35 cellular contexts compared by ENCODE assay signal in the genomic region with DNA sequence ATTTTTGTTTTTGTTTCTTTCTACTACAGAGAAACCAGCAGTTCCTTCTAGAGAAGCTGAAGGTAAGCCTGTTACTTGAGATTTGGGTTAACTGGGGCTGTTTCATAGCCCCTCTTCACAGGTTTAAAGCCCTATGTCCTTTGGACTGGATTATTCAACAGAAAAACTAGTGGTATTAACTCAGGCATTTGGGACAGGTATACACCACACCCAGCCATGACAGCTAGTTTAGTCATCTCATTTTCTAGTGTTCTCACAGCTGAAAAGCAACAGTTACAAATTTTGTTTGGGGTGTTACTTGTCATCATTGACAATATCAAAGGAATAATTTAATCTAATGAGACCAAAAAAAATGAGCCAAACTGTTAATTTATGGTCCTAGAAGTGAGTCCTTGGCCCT. TPM values are rescaled to one million over a fixed set of nuclear protein-coding genes. Genes with fewer than 3 reads are reported as not detected.
DNase-seq lines count a peak whose midpoint lies in the region; ATAC-seq, FAIRE-seq and TF ChIP-seq lines count a peak whose summit lies in the region.
"Had no signal": no experiment of that assay in that cellular context is flagged by ENCODE, and none has a peak within 500 bp of the region (broad histone marks: within the 10 kb centered on the region; RNA-seq: fewer than 3 reads in every experiment).

No MANE protein-coding gene starts in this region.

- DNase-seq in IMR-90 (no peak), keratinocyte (ENCODE audit: low read depth, low spot score) (peak; percentile 21), erythroblast (lab: John Stamatoyannopoulos, UW) (no peak), omental fat pad (ENCODE audit: low spot score) (no peak)
- DNase-seq: ACHN; activated CD4-positive, alpha-beta memory T cell treated with anti-CD3 and anti-CD28 coated beads, Interleukin-2, amount 10 ng/mL, durations not matched to agents 7 days and 5 days; activated CD4-positive, CD25-positive, alpha-beta regulatory T cell treated with anti-CD3 and anti-CD28 coated beads, Interleukin-2, amount 50 U/mL, for 72 hours; aorta; caudate nucleus; dermis blood vessel endothelial cell; DMS53; Karpas-422; left ventricle myocardium superior; naive thymus-derived CD4-positive, alpha-beta T cell; NCI-H1694; NCI-H510A treated with DMSO at 0.1 percent for 48 hours; NK-92 treated with Interleukin-12 subunit alpha and Interleukin-12 subunit beta, amount 100 ng/mL, for 24 hours; nucleus accumbens; small intestine; stimulated activated CD4-positive, alpha-beta T cell treated with anti-CD3 and anti-CD28 coated beads, Interleukin-2, amount 100 ng/mL, for 24 hours; stomach; T-helper 1 cell had no signal

- BruUV-seq in IMR-90 (replicated peaks; lab: Mats Ljungman, UMichigan): no TSS peak

- TF ChIP-seq POLR2A in IMR-90 (IDR thresholded peaks at IDR 0.05; ENCODE audit: low read depth, low read length) (no peak), erythroblast (IDR thresholded peaks at IDR 0.05; ENCODE audit: low read length) (no peak)

- peak overlapping the region; percentile 96; the same call in 1 of the 2 replicates for H3K18ac ChIP-seq in IMR-90 (ENCODE audit: low read depth, low read length)

- peaks cover 2% of the 10 kb centered on the region; the same call in 1 of the 2 replicates for H3K9me3 ChIP-seq in IMR-90 (ENCODE audit: control insufficient read depth, insufficient read depth, low read length)
- H3K9me3 ChIP-seq in keratinocyte (ENCODE audit: control insufficient read depth, low read depth, low read length): peaks cover 5% of the 10 kb centered on the region
- H3K9me3 ChIP-seq: HAP-1 had no signal

- CTCF ChIA-PET in IMR-90 (lab: Yijun Ruan, JAX): interaction anchor here (0.5 to 1.0 kb wide), 2 partner anchors 12 to 316 kb away, joined by 4 read pairs; no protein-coding TSS in a partner anchor

- H3K79me1 ChIP-seq in IMR-90 (ENCODE audit: low read depth in 1 of 2, low read length in 2 of 2): peaks cover 14 to 45% of the 10 kb centered on the region in 2 experiments

- peak overlapping the region; percentile 62; the same call in 1 of the 2 replicates for H3K4ac ChIP-seq in IMR-90 (ENCODE audit: low read depth, low read length)

- intact Hi-C loops in IMR-90 (cut with micrococcal nuclease): no loop called here

- POLR2A ChIA-PET in IMR-90 (lab: Charles Lee; ENCODE audit: unreplicated experiment): no interaction called here

- peak overlapping the region; percentile 60 for H3K14ac ChIP-seq in IMR-90 (replicated peaks; ENCODE audit: low read depth, low read length)

- H2AFZ ChIP-seq in ACC112 (ENCODE audit: low read length, unreplicated experiment) (no peak overlapping the region), IMR-90 (replicated peaks; ENCODE audit: low read length, poor library complexity) (no peak overlapping the region), keratinocyte (ENCODE audit: control insufficient read depth, low read length) (no peak overlapping the region)

- H2AK9ac ChIP-seq in IMR-90 (replicated peaks; ENCODE audit: low read depth, low read length, poor library complexity): no peak overlapping the region

- H3K27ac ChIP-seq in ACC112 (ENCODE audit: low read depth, low read length): peak overlapping the region; percentile 96
- H3K27ac ChIP-seq in IMR-90 (ENCODE audit: insufficient read depth, low read length): peak overlapping the region; percentile 20; the same call in 1 of the 2 replicates
- H3K27ac ChIP-seq in VCaP: peak overlapping the region; percentile 44
- H3K27ac ChIP-seq in keratinocyte (ENCODE audit: control insufficient read depth, insufficient read depth, low read length): peak overlapping the region; percentile 94
- H3K27ac ChIP-seq: BLaER1, stomach, tibial nerve had no signal

- H3K4me3 ChIP-seq in ACC112 (ENCODE audit: low read depth, low read length) (peak overlapping the region; percentile 25; the same call in 1 of the 2 replicates), IMR-90 (ENCODE audit: insufficient read depth, low read depth, low read length) (no peak overlapping the region), keratinocyte (ENCODE audit: control insufficient read depth in 2 of 3, extremely low read depth in 1 of 3, insufficient read depth in 2 of 3, low read depth in 1 of 3, low read length in 3 of 3) (peak overlapping the region in 1 of 3 experiments; percentile 6)
- H3K4me3 ChIP-seq: BLaER1, HAP-1, stomach, tibial nerve had no signal

- no peaks in the 10 kb centered on the region; the same call in 1 of the 2 replicates for H4K20me1 ChIP-seq in IMR-90 (ENCODE audit: insufficient read depth, low read length)
- H4K20me1 ChIP-seq in keratinocyte (ENCODE audit: control insufficient read depth, extremely low read depth, insufficient read depth, low read length): no peaks in the 10 kb centered on the region
- H4K20me1 ChIP-seq: BLaER1 had no signal

- H3K79me2 ChIP-seq in ACC112 (ENCODE audit: control insufficient read depth, insufficient read depth, low read length, unreplicated experiment) (no peaks in the 10 kb centered on the region), keratinocyte (ENCODE audit: control insufficient read depth, insufficient read depth, low read length) (no peaks in the 10 kb centered on the region)

- H3K56ac ChIP-seq in IMR-90 (ENCODE audit: extremely low read depth, insufficient read depth, low read length): 0 out of 2 replicates have a peak overlapping the region, but pooled peaks have one; percentile 45

- peak overlapping the region; percentile 22; the same call in 1 of the 2 replicates for H2BK20ac ChIP-seq in IMR-90 (ENCODE audit: low read depth, low read length)

- dilution Hi-C loops in IMR-90 (cut with HindIII; ENCODE audit: low sequenced_read_pairs, unreplicated experiment) (no loop called here), keratinocyte (cut with MboI; ENCODE audit: extremely low pct_ligation_motif_present, low sequenced_read_pairs) (no loop called here)

- H3K4me1 ChIP-seq in ACC112 (ENCODE audit: control insufficient read depth, insufficient read depth, low read length, unreplicated experiment) (peaks cover 42% of the 10 kb centered on the region), IMR-90 (ENCODE audit: control insufficient read depth, insufficient read depth, low read length) (peaks cover 30% of the 10 kb centered on the region), keratinocyte (ENCODE audit: control insufficient read depth, extremely low read depth, insufficient read depth, low read length) (peaks cover 25% of the 10 kb centered on the region)
- H3K4me1 ChIP-seq: BLaER1, HAP-1 had no signal

- H4K5ac ChIP-seq in IMR-90 (ENCODE audit: low read depth, low read length): peak overlapping the region; percentile 59; the same call in 1 of the 2 replicates

- peak overlapping the region; percentile 98 for H2BK5ac ChIP-seq in IMR-90 (ENCODE audit: low read depth, low read length, poor library complexity, severe bottlenecking)

- peak overlapping the region in 1 of 2 experiments; percentile 50; a peak in 1 of 4 replicates for H4K8ac ChIP-seq in IMR-90 (ENCODE audit: low read depth in 2 of 2, low read length in 2 of 2)

- H2AK5ac ChIP-seq in IMR-90 (ENCODE audit: low read depth, low read length): no peak overlapping the region; the same call in 1 of the 2 replicates

- peaks cover 32% of the 10 kb centered on the region for H3K36me3 ChIP-seq in ACC112 (ENCODE audit: insufficient read depth, low read length)
- H3K36me3 ChIP-seq in IMR-90 (ENCODE audit: control insufficient read depth, insufficient read depth, low read length): peaks cover 33% of the 10 kb centered on the region
- no peaks in the 10 kb centered on the region for H3K36me3 ChIP-seq in keratinocyte (ENCODE audit: control insufficient read depth in 2 of 2, extremely low read depth in 1 of 2, insufficient read depth in 2 of 2, low read length in 2 of 2)
- H3K36me3 ChIP-seq: BLaER1, HAP-1 had no signal

- in situ Hi-C loops in IMR-90 (cut with MboI; ENCODE audit: low sequenced_read_pairs): no loop called here

- H3K4me2 ChIP-seq in IMR-90 (ENCODE audit: low read depth, low read length) (no peak overlapping the region), keratinocyte (ENCODE audit: control insufficient read depth, extremely low read depth, insufficient read depth, low read depth, low read length) (peak overlapping the region; percentile 82)
- H3K4me2 ChIP-seq: BLaER1 had no signal

- FAIRE-seq in keratinocyte (lab: Jason Lieb, UNC): peak; percentile 83
- FAIRE-seq: G401.6, GM19239, islet of Langerhans, small intestine had no signal

- H3K9ac ChIP-seq in IMR-90 (ENCODE audit: low read depth, low read length) (no peak overlapping the region), keratinocyte (ENCODE audit: control insufficient read depth, extremely low read depth, insufficient read depth, low read length) (peak overlapping the region; percentile 63)
- H3K9ac ChIP-seq: BLaER1 had no signal

- ATAC-seq in IMR-90 (ENCODE audit: low read depth): no peak
- ATAC-seq in GM19463 (IDR thresholded peaks at IDR 0.05; ENCODE audit: unreplicated experiment): no peak
- no peak for ATAC-seq in HG02763 (IDR thresholded peaks at IDR 0.05; ENCODE audit: unreplicated experiment)
- no peak for ATAC-seq in omental fat pad (ENCODE audit: low FRiP score)
- ATAC-seq: left ventricle myocardium superior; naive thymus-derived CD4-positive, alpha-beta T cell; Panc1 had no signal

- no peak for TF ChIP-seq CTCF in IMR-90 (conservative IDR thresholded peaks at IDR 0.05; ENCODE audit: low read depth, low read length)
- no peak for TF ChIP-seq CTCF in VCaP (conservative IDR thresholded peaks at IDR 0.05)
- no peak for TF ChIP-seq CTCF in keratinocyte (optimal IDR thresholded peaks at IDR 0.05 in 1 of 3, IDR thresholded peaks at IDR 0.05 in 1 of 3, conservative IDR thresholded peaks at IDR 0.05 in 1 of 3; ENCODE audit: extremely low read depth in 1 of 3, insufficient read depth in 2 of 3, low read length in 3 of 3)
- TF ChIP-seq CTCF in omental fat pad (IDR thresholded peaks at IDR 0.05): no peak

- H3K9me1 ChIP-seq in IMR-90 (ENCODE audit: insufficient read depth, low read length) (peaks cover 14% of the 10 kb centered on the region), keratinocyte (ENCODE audit: control insufficient read depth, extremely low read depth, insufficient read depth, low read length) (no peaks in the 10 kb centered on the region)

- H2BK120ac ChIP-seq in IMR-90 (ENCODE audit: low read depth, low read length): peak overlapping the region; percentile 66

- no peak for TF ChIP-seq RAD21 in IMR-90 (IDR thresholded peaks at IDR 0.05; ENCODE audit: low read length)

- peak overlapping the region; percentile 72; the same call in 2 of the 3 replicates for H2BK15ac ChIP-seq in IMR-90 (ENCODE audit: low read depth, low read length)

- no peaks in the 10 kb centered on the region for H3K27me3 ChIP-seq in ACC112 (ENCODE audit: insufficient read depth, low read length)
- H3K27me3 ChIP-seq in IMR-90 (ENCODE audit: control insufficient read depth, insufficient read depth, low read length): no peaks in the 10 kb centered on the region
- H3K27me3 ChIP-seq in keratinocyte (ENCODE audit: control insufficient read depth, extremely low read depth, insufficient read depth, low read length): no peaks in the 10 kb centered on the region
- H3K27me3 ChIP-seq: BLaER1, stomach, tibial nerve had no signal

- H4K91ac ChIP-seq in IMR-90 (ENCODE audit: insufficient read depth, low read depth, low read length): 0 out of 2 replicates have a peak overlapping the region, but pooled peaks have one; percentile 26

- H3K23ac ChIP-seq in IMR-90 (ENCODE audit: low read depth, low read length): peak overlapping the region; percentile 46; the same call in 1 of the 2 replicates

RNA-seq across cellular contexts. Expression of a gene that starts 14.0 kb away (rescaled TPM):
- total RNA-seq in IMR-90 (2012; rRNA removed): 92.5 and 111 TPM in 2 replicates
- polyA plus RNA-seq in IMR-90 (2012; rRNA removed): 95.1 and 118 TPM in 2 replicates
- 61.2 and 104 TPM in 2 replicates for polyA plus RNA-seq in IMR-90 (2012; cell fraction: cytosol; rRNA removed)
- polyA plus RNA-seq in IMR-90 (2012; cell fraction: nucleus; rRNA removed; ENCODE audit: low replicate concordance): 36.6 and 148 TPM in 2 replicates
- 1.1 to 5.1 TPM (median 3.6 TPM) in 3 replicates for polyA plus RNA-seq in keratinocyte
- 3.4 TPM for polyA plus RNA-seq in keratinocyte (2011; ENCODE audit: low read depth)
- polyA plus RNA-seq in keratinocyte (2011; cell fraction: cytosol; rRNA removed): 2.1 and 2.4 TPM in 2 replicates
- polyA plus RNA-seq in keratinocyte (2011; cell fraction: nucleus; rRNA removed): 2.4 and 3.3 TPM in 2 replicates
- 1.9 and 3.8 TPM in 2 replicates for polyA plus RNA-seq in keratinocyte (2012; ENCODE audit: low replicate concordance)
- polyA minus RNA-seq in keratinocyte: 2.4 to 3.6 TPM in 2 of 3 replicates, not detected in the other
- 1.7 TPM for polyA minus RNA-seq in keratinocyte (2011; cell fraction: cytosol; rRNA and poly(A)+ RNA removed)
- 1.1 and 3.7 TPM in 2 replicates for polyA minus RNA-seq in keratinocyte (2011; cell fraction: nucleus; rRNA and poly(A)+ RNA removed)
- total RNA-seq in omental fat pad: 10 to 100 TPM; 10.2 to 23.8 (median 15.4) TPM

RNA-seq across cellular contexts. Expression of a gene that starts 40.0 kb away (rescaled TPM):
- total RNA-seq in IMR-90 (2012; rRNA removed) (not detected in 2 replicates), omental fat pad (not detected)
- polyA plus RNA-seq in IMR-90 (2012; rRNA removed) (not detected in 2 replicates), keratinocyte (0.11 TPM in 1 of 3 replicates, not detected in the others)
- not detected in 2 replicates for polyA plus RNA-seq in IMR-90 (2012; cell fraction: cytosol; rRNA removed)
- not detected in 2 replicates for polyA plus RNA-seq in IMR-90 (2012; cell fraction: nucleus; rRNA removed; ENCODE audit: low replicate concordance)
- polyA plus RNA-seq in keratinocyte (2011; ENCODE audit: low read depth): not detected
- not detected in 2 replicates for polyA plus RNA-seq in keratinocyte (2011; cell fraction: cytosol; rRNA removed)
- not detected in 2 replicates for polyA plus RNA-seq in keratinocyte (2011; cell fraction: nucleus; rRNA removed)
- polyA plus RNA-seq in keratinocyte (2012; ENCODE audit: low replicate concordance): not detected in 2 replicates
- 0.10 TPM in 1 of 3 replicates, not detected in the others for polyA minus RNA-seq in keratinocyte
- not detected for polyA minus RNA-seq in keratinocyte (2011; cell fraction: cytosol; rRNA and poly(A)+ RNA removed)
- polyA minus RNA-seq in keratinocyte (2011; cell fraction: nucleus; rRNA and poly(A)+ RNA removed): not detected in 2 replicates
- total RNA-seq: activated CD4-positive, alpha-beta memory T cell treated with anti-CD3 and anti-CD28 coated beads, Interleukin-2, amount 10 ng/mL, durations not matched to agents 7 days and 5 days; activated T-helper 2 cell treated with anti-CD3 and anti-CD28 coated beads, Interferon-gamma antibody, Interleukin-2, Interleukin-4, amounts not matched to agents 10 μg/mL and 5 μg/mL and 100 μg/mL, durations not matched to agents 14 hours and 24 hours and 36 hours; aorta; dermis blood vessel endothelial cell; left ventricle myocardium superior; mesothelial cell of epicardium; naive thymus-derived CD4-positive, alpha-beta T cell; stomach; tibial nerve had no signal
- polyA plus RNA-seq: aorta; naive thymus-derived CD4-positive, alpha-beta T cell; small intestine had no signal

RNA-seq across cellular contexts. Expression of a gene that starts 42.3 kb away (rescaled TPM):
- total RNA-seq in IMR-90 (2012; rRNA removed) (not detected in 2 replicates), omental fat pad (not detected)
- polyA plus RNA-seq in IMR-90 (2012; rRNA removed) (not detected in 2 replicates), keratinocyte (0.07 to 0.13 TPM (median 0.12 TPM) in 3 replicates)
- not detected in 2 replicates for polyA plus RNA-seq in IMR-90 (2012; cell fraction: cytosol; rRNA removed)
- polyA plus RNA-seq in IMR-90 (2012; cell fraction: nucleus; rRNA removed; ENCODE audit: low replicate concordance): not detected in 2 replicates
- 0.26 TPM for polyA plus RNA-seq in keratinocyte (2011; ENCODE audit: low read depth)
- not detected in 2 replicates for polyA plus RNA-seq in keratinocyte (2011; cell fraction: cytosol; rRNA removed)
- polyA plus RNA-seq in keratinocyte (2011; cell fraction: nucleus; rRNA removed): 0.37 and 0.39 TPM in 2 replicates
- not detected in 2 replicates for polyA plus RNA-seq in keratinocyte (2012; ENCODE audit: low replicate concordance)
- not detected in 3 replicates for polyA minus RNA-seq in keratinocyte
- not detected for polyA minus RNA-seq in keratinocyte (2011; cell fraction: cytosol; rRNA and poly(A)+ RNA removed)
- polyA minus RNA-seq in keratinocyte (2011; cell fraction: nucleus; rRNA and poly(A)+ RNA removed): not detected in 2 replicates
- total RNA-seq: activated CD4-positive, alpha-beta memory T cell treated with anti-CD3 and anti-CD28 coated beads, Interleukin-2, amount 10 ng/mL, durations not matched to agents 7 days and 5 days; activated T-helper 2 cell treated with anti-CD3 and anti-CD28 coated beads, Interferon-gamma antibody, Interleukin-2, Interleukin-4, amounts not matched to agents 10 μg/mL and 5 μg/mL and 100 μg/mL, durations not matched to agents 14 hours and 24 hours and 36 hours; aorta; dermis blood vessel endothelial cell; left ventricle myocardium superior; mesothelial cell of epicardium; naive thymus-derived CD4-positive, alpha-beta T cell; stomach; tibial nerve had no signal
- polyA plus RNA-seq: aorta; naive thymus-derived CD4-positive, alpha-beta T cell; small intestine; stomach had no signal

RNA-seq across cellular contexts. Expression of a gene that starts 47.7 kb away (rescaled TPM):
- total RNA-seq in IMR-90 (2012; rRNA removed): 7.9 and 8.6 TPM in 2 replicates
- 10.2 and 10.4 TPM in 2 replicates for polyA plus RNA-seq in IMR-90 (2012; rRNA removed)
- 4.8 and 7.8 TPM in 2 replicates for polyA plus RNA-seq in IMR-90 (2012; cell fraction: cytosol; rRNA removed)
- polyA plus RNA-seq in IMR-90 (2012; cell fraction: nucleus; rRNA removed; ENCODE audit: low replicate concordance): 16.3 and 21.9 TPM in 2 replicates
- 10.0 to 12.2 TPM (median 11.9 TPM) in 3 replicates for polyA plus RNA-seq in keratinocyte
- polyA plus RNA-seq in keratinocyte (2011; ENCODE audit: low read depth): 2.3 TPM
- 6.7 and 10.2 TPM in 2 replicates for polyA plus RNA-seq in keratinocyte (2011; cell fraction: cytosol; rRNA removed)
- polyA plus RNA-seq in keratinocyte (2011; cell fraction: nucleus; rRNA removed): 18.1 and 19.3 TPM in 2 replicates
- 5.8 and 8.5 TPM in 2 replicates for polyA plus RNA-seq in keratinocyte (2012; ENCODE audit: low replicate concordance)
- polyA minus RNA-seq in keratinocyte: 15.6 to 59.7 TPM (median 20.1 TPM) in 3 replicates
- polyA minus RNA-seq in keratinocyte (2011; cell fraction: cytosol; rRNA and poly(A)+ RNA removed): 7.5 TPM
- 12.0 and 25.4 TPM in 2 replicates for polyA minus RNA-seq in keratinocyte (2011; cell fraction: nucleus; rRNA and poly(A)+ RNA removed)
- 100 to 1,000 TPM in 1 of 4 donors, 10 to 100 TPM in 3; 27.3 to 111 (median 73.6) TPM for total RNA-seq in omental fat pad

Comparison
In these comparisons a context has a peak if more than half of its experiments do, and no peak if none do; other contexts are left out.
1. H3K27ac ChIP-seq: peak in every context shown above with its lines; median percentile 96 in ACC112; 94 in keratinocyte; 44 in VCaP; 20 in IMR-90.